ENCODE assay signal across 19 cellular contexts in the genomic region with DNA sequence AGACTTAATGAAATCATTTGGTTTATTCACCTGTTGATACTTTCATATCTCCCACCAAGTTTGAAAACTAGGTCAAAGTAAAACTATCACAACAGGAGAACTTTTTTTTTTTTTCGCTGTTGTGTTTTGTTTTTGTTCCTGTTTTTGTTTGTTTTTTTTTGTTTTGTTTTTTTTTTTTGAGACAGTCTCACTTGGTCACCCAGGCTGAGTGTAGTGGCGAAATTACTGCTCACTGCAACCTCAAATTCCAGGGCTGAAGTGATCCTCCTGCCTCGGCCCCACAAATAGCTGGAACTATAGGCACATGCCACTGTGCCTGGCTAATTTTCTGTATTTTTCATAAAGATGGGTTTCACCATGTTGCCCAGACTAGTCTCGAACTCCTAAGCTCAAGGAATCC.
"Had no signal": no experiment of that assay in that cellular context is flagged by ENCODE, and none has a peak within 500 bp of the region (broad histone marks: within the 10 kb centered on the region; RNA-seq: fewer than 3 reads in every experiment).

No MANE protein-coding gene starts in this region.

- H3K27me3 ChIP-seq: esophagus squamous epithelium, neural progenitor cell had no signal

- H3K36me3 Mint-ChIP-seq: memory B cell had no signal

- ATAC-seq: activated CD4-positive, CD25-positive, alpha-beta regulatory T cell treated with anti-CD3 and anti-CD28 coated beads, Interleukin-2, amount 50 U/mL, for 24 hours; mucosa of descending colon; psoas muscle; right cardiac atrium had no signal

- H3K4me3 ChIP-seq: esophagus squamous epithelium, mucosa of descending colon, neural progenitor cell, psoas muscle had no signal

- H3K27ac Mint-ChIP-seq: activated naive CD4-positive, alpha-beta T cell treated with anti-CD3 and anti-CD28 coated beads, Interleukin-2, amount 50 U/mL, for 24 hours; memory B cell; naive B cell; neural progenitor cell; stimulated activated naive CD8-positive, alpha-beta T cell treated with anti-CD3 and anti-CD28 coated beads, Interleukin-15, Interleukin-2, amounts not matched to agents 100 ng/mL and 50 ng/mL, for 24 hours; T-helper 1 cell treated with Interleukin-12 subunit alpha and Interleukin-12 subunit beta and Interleukin-4 antibody, amounts not matched to agents 30 μg/mL and 1 μg/mL, for 36 hours had no signal

- H3K4me2 ChIP-seq: neural progenitor cell had no signal

- H3K9ac ChIP-seq: neural progenitor cell had no signal

- H3K4me3 Mint-ChIP-seq: activated naive CD4-positive, alpha-beta T cell treated with anti-CD3 and anti-CD28 coated beads, Interleukin-2, amount 50 U/mL, for 24 hours; memory B cell; naive B cell; neural progenitor cell; stimulated activated naive CD8-positive, alpha-beta T cell treated with anti-CD3 and anti-CD28 coated beads, Interleukin-15, Interleukin-2, amounts not matched to agents 100 ng/mL and 50 ng/mL, for 24 hours; T-helper 1 cell treated with Interleukin-12 subunit alpha and Interleukin-12 subunit beta and Interleukin-4 antibody, amounts not matched to agents 30 μg/mL and 1 μg/mL, for 36 hours had no signal

- FAIRE-seq: astrocyte, bronchial epithelial cell, endothelial cell of umbilical vein had no signal

- H3K27ac ChIP-seq: esophagus squamous epithelium, neural progenitor cell, psoas muscle had no signal

- H3K4me1 Mint-ChIP-seq: memory B cell had no signal

- H2AFZ ChIP-seq: neural progenitor cell had no signal

- H3K4me1 ChIP-seq: neural progenitor cell had no signal

- H3K27me3 Mint-ChIP-seq: activated naive CD4-positive, alpha-beta T cell treated with anti-CD3 and anti-CD28 coated beads, Interleukin-2, amount 50 U/mL, for 24 hours; naive B cell; stimulated activated naive CD8-positive, alpha-beta T cell treated with anti-CD3 and anti-CD28 coated beads, Interleukin-15, Interleukin-2, amounts not matched to agents 100 ng/mL and 50 ng/mL, for 24 hours had no signal

- H3K36me3 ChIP-seq: esophagus squamous epithelium, neural progenitor cell had no signal

- DNase-seq: activated CD4-positive, alpha-beta T cell treated with anti-CD3 and anti-CD28 coated beads, Interleukin-2, amount 50 U/mL, for 48 hours; activated gamma-delta T cell; effector CD8-positive, alpha-beta T cell; esophagus squamous epithelium; mucosa of descending colon; naive B cell; psoas muscle; right cardiac atrium; stimulated activated CD4-positive, alpha-beta T cell treated with anti-CD3 and anti-CD28 coated beads, Interleukin-2, amount 100 ng/mL, for 48 hours; trophoblast cell had no signal
